1 cellular context compared by ENCODE assay signal in genomic region chr19:660793-661426, GRCh38.
A peak's percentile ranks its signal among the peaks of the same experiment; 100 is the strongest.
TF ChIP-seq lines count a peak whose summit lies in the region.

No MANE protein-coding gene starts in this region.

TF ChIP-seq in HepG2, 621 proteins besides CTCF, POLR2A, EP300 and RAD21 (continued from another document and continues in another):
- peak; percentile 60; the same call in 1 of the 2 replicates for TF ChIP-seq HMGXB3 (CRISPR knock-in tag; IDR thresholded peaks at IDR 0.05; ENCODE audit: borderline replicate concordance)
- TF ChIP-seq FOXC1 (CRISPR knock-in tag; IDR thresholded peaks at IDR 0.05; ENCODE audit: borderline replicate concordance), result no peak; the same call in 1 of the 2 replicates
- TF ChIP-seq HNRNPLL (IDR thresholded peaks at IDR 0.05; ENCODE audit: low read depth, low read length, poor library complexity, severe bottlenecking), result peak; percentile 5
- TF ChIP-seq MBNL3 (CRISPR knock-in tag; conservative IDR thresholded peaks at IDR 0.05), result no peak
- TF ChIP-seq UBTF (CRISPR knock-in tag; IDR thresholded peaks at IDR 0.05), result peak; percentile 66
- TF ChIP-seq RFXANK (CRISPR knock-in tag; IDR thresholded peaks at IDR 0.05), result 0 out of 2 replicates have a peak, but pooled peaks have one; percentile 27
- TF ChIP-seq ZNF136 (CRISPR knock-in tag; IDR thresholded peaks at IDR 0.05; ENCODE audit: low read depth), result no peak
- no peak for TF ChIP-seq ATF3 (CRISPR knock-in tag; IDR thresholded peaks at IDR 0.05)
- TF ChIP-seq REL (CRISPR knock-in tag; conservative IDR thresholded peaks at IDR 0.05), result no peak
- TF ChIP-seq SNAPC2 (CRISPR knock-in tag; IDR thresholded peaks at IDR 0.05), result no peak
- TF ChIP-seq ELF3 (CRISPR knock-in tag; IDR thresholded peaks at IDR 0.05), result peak; percentile 91
- no peak for TF ChIP-seq MAFG (CRISPR knock-in tag; IDR thresholded peaks at IDR 0.05)
- peak; percentile 91 for TF ChIP-seq ZMAT3 (CRISPR knock-in tag; conservative IDR thresholded peaks at IDR 0.05)
- TF ChIP-seq SETDB1 (CRISPR knock-in tag; IDR thresholded peaks at IDR 0.05; ENCODE audit: borderline replicate concordance), result no peak
- 0 out of 2 replicates have a peak, but pooled peaks have one; percentile 36 for TF ChIP-seq GTF3A (CRISPR knock-in tag; conservative IDR thresholded peaks at IDR 0.05)
- no peak; the same call in 1 of the 2 replicates for TF ChIP-seq BCL3 (CRISPR knock-in tag; IDR thresholded peaks at IDR 0.05)
- TF ChIP-seq ARID4A (CRISPR knock-in tag; IDR thresholded peaks at IDR 0.05; ENCODE audit: borderline replicate concordance), result peak; percentile 88; the same call in 1 of the 2 replicates
- no peak for TF ChIP-seq KLF11 (CRISPR knock-in tag; IDR thresholded peaks at IDR 0.05)
- TF ChIP-seq ZKSCAN1 (IDR thresholded peaks at IDR 0.05; ENCODE audit: low read length), result peak; percentile 8; the same call in 1 of the 2 replicates
- peak; percentile 84; the same call in 1 of the 2 replicates for TF ChIP-seq SIN3A (IDR thresholded peaks at IDR 0.05; ENCODE audit: borderline replicate concordance, low read depth, low read length)
- TF ChIP-seq U2AF1 (optimal IDR thresholded peaks at IDR 0.05; ENCODE audit: low read depth, low read length), result no peak
- no peak for TF ChIP-seq ZNF619 (CRISPR knock-in tag; IDR thresholded peaks at IDR 0.05)
- TF ChIP-seq SNAPC4 (CRISPR knock-in tag; IDR thresholded peaks at IDR 0.05), result 0 out of 2 replicates have a peak, but pooled peaks have one; percentile 28
- TF ChIP-seq TMF1 (CRISPR knock-in tag; IDR thresholded peaks at IDR 0.05; ENCODE audit: low read depth), result no peak
- TF ChIP-seq SNRNP70 (IDR thresholded peaks at IDR 0.05; ENCODE audit: low read depth, low read length), result no peak
- TF ChIP-seq SAFB2 (CRISPR knock-in tag; IDR thresholded peaks at IDR 0.05; ENCODE audit: borderline replicate concordance, low read depth), result no peak
- TF ChIP-seq TAF1 (CRISPR knock-in tag; IDR thresholded peaks at IDR 0.05), result peak; percentile 90
- TF ChIP-seq ZNF121 (CRISPR knock-in tag; IDR thresholded peaks at IDR 0.05), result 0 out of 2 replicates have a peak, but pooled peaks have one; percentile 14
- no peak for TF ChIP-seq ZNF597 (CRISPR knock-in tag; IDR thresholded peaks at IDR 0.05)
- no peak for TF ChIP-seq FOXA1 (IDR thresholded peaks at IDR 0.05)
- peak; percentile 59 for TF ChIP-seq FOXA1 (CRISPR knock-in tag; IDR thresholded peaks at IDR 0.05)
- no peak; the same call in 1 of the 2 replicates for TF ChIP-seq KLF15 (CRISPR knock-in tag; IDR thresholded peaks at IDR 0.05; ENCODE audit: borderline replicate concordance)
- peak; percentile 38; the same call in 1 of the 2 replicates for TF ChIP-seq ZNF331 (CRISPR knock-in tag; IDR thresholded peaks at IDR 0.05)
- TF ChIP-seq SMAD9 (CRISPR knock-in tag; IDR thresholded peaks at IDR 0.05), result no peak
- TF ChIP-seq ARNTL (CRISPR knock-in tag; IDR thresholded peaks at IDR 0.05), result no peak
- TF ChIP-seq SP4 (CRISPR knock-in tag; IDR thresholded peaks at IDR 0.05), result no peak
- TF ChIP-seq MXD3 (CRISPR knock-in tag; IDR thresholded peaks at IDR 0.05), result peak; percentile 37
- peak; percentile 39; the same call in 1 of the 2 replicates for TF ChIP-seq NRL (CRISPR knock-in tag; IDR thresholded peaks at IDR 0.05; ENCODE audit: borderline replicate concordance)
- TF ChIP-seq ATF7 (IDR thresholded peaks at IDR 0.05), result no peak
- no peak; the same call in 1 of the 2 replicates for TF ChIP-seq ATF7 (CRISPR knock-in tag; IDR thresholded peaks at IDR 0.05)
